Comparison of ENCODE assay signal across 8 cellular contexts in genomic region chr11:120168108-120168959, GRCh38. TPM values are rescaled to one million over a fixed set of nuclear protein-coding genes. Genes with fewer than 3 reads are reported as not detected.
DNase-seq lines count a peak whose midpoint lies in the region; ATAC-seq and TF ChIP-seq lines count a peak whose summit lies in the region.

No MANE protein-coding gene starts in this region.

- no peak overlapping the region for H3K27ac ChIP-seq in right lobe of liver
- H3K27ac ChIP-seq in thoracic aorta, result no peak overlapping the region

- H3K4me3 ChIP-seq in right lobe of liver (peak overlapping the region; percentile 38 to 48 (median 47)), thoracic aorta (peak overlapping the region; percentile 68)

- TF ChIP-seq CTCF in MCF 10A (IDR thresholded peaks at IDR 0.05; ENCODE audit: unreplicated experiment), result no peak
- no peak for TF ChIP-seq CTCF in right lobe of liver (IDR thresholded peaks at IDR 0.05)
- TF ChIP-seq CTCF in thoracic aorta (IDR thresholded peaks at IDR 0.05), result no peak

- POLR2A ChIA-PET in MCF 10A (lab: Yijun Ruan, JAX), result interaction anchor here (0.6 to 1.8 kb wide), 3 partner anchors 30 to 41 kb away, joined by 3 to 10 read pairs (median 5); partner anchors contain the start of gene TRIM29

- H3K9me3 Mint-ChIP-seq in T-helper 2 cell treated with Interferon-gamma antibody and Interleukin-4, amounts not matched to agents 5 μg/mL and 100 μg/mL, for 36 hours, result no peaks in the 10 kb centered on the region
- peaks cover 7% of the 10 kb centered on the region for H3K9me3 Mint-ChIP-seq in MCF 10A (ENCODE audit: unreplicated experiment)

- DNase-seq in T-helper 2 cell treated with Interferon-gamma antibody and Interleukin-4, amounts not matched to agents 5 μg/mL and 100 μg/mL, for 36 hours (ENCODE audit: low spot score), result no peak
- DNase-seq in T-helper 2 cell, result no peak
- no peak for DNase-seq in MCF 10A (ENCODE audit: unreplicated experiment)
- no peak for DNase-seq in right lobe of liver
- no peak for DNase-seq in thoracic aorta (ENCODE audit: low spot score)
- no peak for DNase-seq in AG08396 (ENCODE audit: low spot score)
- DNase-seq in DMS 273 treated with DMSO at 0.1 percent for 48 hours (lab: John Stamatoyannopoulos, UW), result no peak
- DNase-seq in NCI-H446 (lab: John Stamatoyannopoulos, UW), result no peak

- H3K4me3 Mint-ChIP-seq in T-helper 2 cell treated with Interferon-gamma antibody and Interleukin-4, amounts not matched to agents 5 μg/mL and 100 μg/mL, for 36 hours, result peak overlapping the region; percentile 73
- peak overlapping the region; percentile 70 for H3K4me3 Mint-ChIP-seq in MCF 10A (ENCODE audit: unreplicated experiment)

- intact Hi-C loops in MCF 10A (cut with micrococcal nuclease), result loop anchor here (2.0 to 5.0 kb wide), 2 partner anchors 32 to 46 kb away; no protein-coding TSS in a partner anchor
- intact Hi-C loops in right lobe of liver (cut with DNase I), result no loop called here

- BruUV-seq in MCF 10A (replicated peaks; lab: Mats Ljungman, UMichigan), result no TSS peak

- H3K4me1 Mint-ChIP-seq in T-helper 2 cell treated with Interferon-gamma antibody and Interleukin-4, amounts not matched to agents 5 μg/mL and 100 μg/mL, for 36 hours (ENCODE audit: low read depth), result peaks cover 4% of the 10 kb centered on the region
- H3K4me1 Mint-ChIP-seq in MCF 10A (ENCODE audit: insufficient read depth, unreplicated experiment), result no peaks in the 10 kb centered on the region

- H3K36me3 ChIP-seq in right lobe of liver, result no peaks in the 10 kb centered on the region
- no peaks in the 10 kb centered on the region for H3K36me3 ChIP-seq in thoracic aorta

- 33% methylated on average over 20 of the region's 35 CpGs for WGBS in right lobe of liver (ENCODE audit: insufficient coverage, low coverage, low lambda C conversion rate, missing lambda C conversion rate)

- CTCF ChIA-PET in MCF 10A (lab: Yijun Ruan, JAX), result interaction anchor here (0.6 to 8.9 kb wide), 20 partner anchors 11 to 418 kb away, joined by 3 to 220 read pairs (median 5); partner anchors contain the start of gene TRIM29

- H3K27ac Mint-ChIP-seq in T-helper 2 cell treated with Interferon-gamma antibody and Interleukin-4, amounts not matched to agents 5 μg/mL and 100 μg/mL, for 36 hours, result no peak overlapping the region
- H3K27ac Mint-ChIP-seq in MCF 10A (ENCODE audit: low read depth, unreplicated experiment), result no peak overlapping the region

- H3K4me1 ChIP-seq in right lobe of liver (peaks cover 0 to 17% (median 3%) of the 10 kb centered on the region in 4 donors), thoracic aorta (ENCODE audit: control insufficient read depth in 1 of 2, low read depth in 2 of 2) (peaks cover 3 to 22% of the 10 kb centered on the region in 2 donors)

- H3K9me3 ChIP-seq in right lobe of liver, result no peaks in the 10 kb centered on the region
- peaks cover 4% of the 10 kb centered on the region for H3K9me3 ChIP-seq in thoracic aorta

- H3K36me3 Mint-ChIP-seq in T-helper 2 cell treated with Interferon-gamma antibody and Interleukin-4, amounts not matched to agents 5 μg/mL and 100 μg/mL, for 36 hours (ENCODE audit: low read depth), result no peaks in the 10 kb centered on the region
- no peaks in the 10 kb centered on the region for H3K36me3 Mint-ChIP-seq in MCF 10A (ENCODE audit: insufficient read depth, unreplicated experiment)

- H3K27me3 Mint-ChIP-seq in T-helper 2 cell treated with Interferon-gamma antibody and Interleukin-4, amounts not matched to agents 5 μg/mL and 100 μg/mL, for 36 hours (ENCODE audit: low read depth), result peaks cover 63% of the 10 kb centered on the region
- peaks cover 37% of the 10 kb centered on the region for H3K27me3 Mint-ChIP-seq in MCF 10A (ENCODE audit: insufficient read depth, unreplicated experiment)

- no peak for TF ChIP-seq POLR2A in right lobe of liver (IDR thresholded peaks at IDR 0.05)

- ATAC-seq in right lobe of liver (no peak), thoracic aorta (ENCODE audit: insufficient number of reproducible peaks, low FRiP score, low read depth) (no peak)

- H3K27me3 ChIP-seq in right lobe of liver (no peaks in the 10 kb centered on the region), thoracic aorta (replicated peaks; ENCODE audit: insufficient read depth) (peaks cover 6% of the 10 kb centered on the region)

RNA-seq across cellular contexts. Expression of gene TRIM29, which starts 30.4 kb away (rescaled TPM):
- total RNA-seq in MCF 10A (2022) (60.9 and 93.4 TPM in 2 replicates), right lobe of liver (1 to 10 TPM in 4 of 6 experiments, not detected in 2; 1.1 to 2.1 (median 1.3) TPM), thoracic aorta (1 to 10 TPM in 1 of 2 donors, under 1 TPM in 1; 0.49 to 2.7 TPM)

RNA-seq across cellular contexts. Expression of gene OAF, which starts 42.5 kb away (rescaled TPM):
- total RNA-seq in MCF 10A (2022) (21.6 and 34.8 TPM in 2 replicates), right lobe of liver (100 to 1,000 TPM; 199 to 271 (median 220) TPM), thoracic aorta (10 to 100 TPM; 26.3 to 45.1 TPM)

Comparison
In these comparisons a context has a peak if more than half of its experiments do, and no peak if none do; other contexts are left out.
1. RNA of gene TRIM29, which starts 30.4 kb away (total RNA-seq): 60.9 to 93.4 TPM in MCF 10A; 0.49 to 2.7 TPM in thoracic aorta and 1.1 to 2.1 TPM in right lobe of liver; every median in the first group is over 10 times any median in the second.